Comparison of ENCODE assay signal across 8 cellular contexts in the genomic region with DNA sequence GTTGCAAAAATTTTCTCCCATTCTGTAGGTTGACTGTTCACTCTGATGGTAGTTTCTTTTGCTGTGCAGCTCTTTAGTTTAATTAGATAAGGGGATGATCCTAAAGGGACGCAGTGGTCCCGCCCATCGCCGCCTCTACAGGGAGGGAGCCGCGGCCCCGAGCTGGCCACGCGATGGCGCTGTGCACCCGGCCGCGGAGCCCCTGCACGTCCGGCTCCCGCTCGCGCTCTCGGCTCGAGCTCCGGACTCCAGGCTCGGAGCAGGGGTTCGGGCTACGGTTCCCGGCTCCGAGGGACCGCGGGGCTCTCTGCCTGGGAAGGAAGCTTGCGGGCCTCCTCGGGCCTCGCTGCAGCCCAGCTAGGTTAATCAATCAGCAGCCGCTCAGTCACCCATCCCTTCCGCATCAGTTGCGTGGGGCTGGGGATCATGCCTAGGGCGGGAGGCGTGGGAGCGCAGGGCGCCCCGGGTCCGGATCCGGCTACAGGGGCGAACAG.
DNase-seq lines count a peak whose midpoint lies in the region; ATAC-seq and TF ChIP-seq lines count a peak whose summit lies in the region.

No MANE protein-coding gene starts in this region.

- H3K4me1 Mint-ChIP-seq in activated CD8-positive, alpha-beta T cell treated with anti-CD3 and anti-CD28 coated beads for 36 hours (ENCODE audit: low read depth), result no peaks in the 10 kb centered on the region

- H3K27ac ChIP-seq in HUES6 (ENCODE audit: low read depth, low read length), result no peak overlapping the region
- no peak overlapping the region for H3K27ac ChIP-seq in effector memory CD4-positive, alpha-beta T cell (ENCODE audit: insufficient read depth, low read length, poor library complexity, severe bottlenecking)
- peak overlapping the region; percentile 58 for H3K27ac ChIP-seq in mesodermal cell (ENCODE audit: low read depth, low read length, severe bottlenecking)

- no peaks in the 10 kb centered on the region for H3K36me3 Mint-ChIP-seq in activated CD8-positive, alpha-beta T cell treated with anti-CD3 and anti-CD28 coated beads for 36 hours (ENCODE audit: low read depth)

- CTCF ChIA-PET in activated CD8-positive, alpha-beta T cell treated with anti-CD3 and anti-CD28 coated beads for 36 hours (lab: Charles Lee), result interaction anchor here (0.6 to 2.1 kb wide), 30 partner anchors 9 to 953 kb away, joined by 3 to 15 read pairs (median 4); no protein-coding TSS in a partner anchor

- H3K9me3 Mint-ChIP-seq in activated CD8-positive, alpha-beta T cell treated with anti-CD3 and anti-CD28 coated beads for 36 hours, result peaks cover 4% of the 10 kb centered on the region

- POLR2A ChIA-PET in activated CD8-positive, alpha-beta T cell treated with anti-CD3 and anti-CD28 coated beads for 36 hours (lab: Charles Lee), result no interaction called here

- peak overlapping the region; percentile 60 for H3K9ac ChIP-seq in HUES6 (ENCODE audit: low read length)

- H3K27me3 ChIP-seq in BE2C (peaks cover 3% of the 10 kb centered on the region; the same call in 1 of the 2 replicates), HUES6 (ENCODE audit: control insufficient read depth, insufficient read depth, low read length) (peaks cover 28% of the 10 kb centered on the region)
- peaks cover 13% of the 10 kb centered on the region for H3K27me3 ChIP-seq in effector memory CD4-positive, alpha-beta T cell (replicated peaks; ENCODE audit: control insufficient read depth, insufficient read depth, low read length, poor library complexity, severe bottlenecking)

- H3K27ac Mint-ChIP-seq in activated CD8-positive, alpha-beta T cell treated with anti-CD3 and anti-CD28 coated beads for 36 hours, result no peak overlapping the region

- peaks cover 35% of the 10 kb centered on the region for H3K27me3 Mint-ChIP-seq in activated CD8-positive, alpha-beta T cell treated with anti-CD3 and anti-CD28 coated beads for 36 hours

- intact Hi-C loops in activated CD8-positive, alpha-beta T cell treated with anti-CD3 and anti-CD28 coated beads for 36 hours (cut with micrococcal nuclease), result loop anchor here (10.0 kb wide), 1 partner anchor 786 kb away; no protein-coding TSS in a partner anchor

- 1 to 3% methylated on average over 37 to 39 of the region's 42 CpGs for WGBS in mesodermal cell (ENCODE audit: insufficient coverage in 2 of 2), 2 experiments

- H3K4me1 ChIP-seq in BE2C, result peaks cover 5% of the 10 kb centered on the region; the same call in 1 of the 2 replicates
- H3K4me1 ChIP-seq in HUES6 (ENCODE audit: control insufficient read depth, insufficient read depth, low read length), result peaks cover 24% of the 10 kb centered on the region
- peaks cover 4% of the 10 kb centered on the region for H3K4me1 ChIP-seq in effector memory CD4-positive, alpha-beta T cell (ENCODE audit: control insufficient read depth, insufficient read depth, low read length, poor library complexity, severe bottlenecking)
- H3K4me1 ChIP-seq in mesodermal cell (ENCODE audit: control insufficient read depth, insufficient read depth, low read length, poor library complexity, severe bottlenecking), result peaks cover 16% of the 10 kb centered on the region

- H3K36me3 ChIP-seq in BE2C, result no peaks in the 10 kb centered on the region
- H3K36me3 ChIP-seq in HUES6 (ENCODE audit: control insufficient read depth, insufficient read depth, low read length), result no peaks in the 10 kb centered on the region
- H3K36me3 ChIP-seq in effector memory CD4-positive, alpha-beta T cell (ENCODE audit: control insufficient read depth, insufficient read depth, low read length), result no peaks in the 10 kb centered on the region
- H3K36me3 ChIP-seq in mesodermal cell (ENCODE audit: control insufficient read depth, insufficient read depth, low read length), result no peaks in the 10 kb centered on the region

- ATAC-seq in activated CD8-positive, alpha-beta T cell treated with anti-CD3 and anti-CD28 coated beads for 36 hours, result peak; percentile 98
- no peak for ATAC-seq in HG02970 (IDR thresholded peaks at IDR 0.05; ENCODE audit: low FRiP score, unreplicated experiment)

- H3K9me3 ChIP-seq in BE2C (no peaks in the 10 kb centered on the region; the same call in 1 of the 2 replicates), HUES6 (ENCODE audit: control insufficient read depth, insufficient read depth, low read depth, low read length) (0 out of 2 replicates have a peak, but pooled peaks cover 3% of the 10 kb centered on the region), mesodermal cell (ENCODE audit: control insufficient read depth, low read length) (peaks cover 7% of the 10 kb centered on the region)
- H3K9me3 ChIP-seq in effector memory CD4-positive, alpha-beta T cell (ENCODE audit: control insufficient read depth, low read length), result no peaks in the 10 kb centered on the region

- peak; percentile 78 for TF ChIP-seq CTCF in BE2C (IDR thresholded peaks at IDR 0.05; ENCODE audit: low read depth, low read length)
- peak; percentile 92 for TF ChIP-seq CTCF in GM20000 (IDR thresholded peaks at IDR 0.05; ENCODE audit: extremely low read depth, missing control alignments)
- TF ChIP-seq CTCF in activated CD8-positive, alpha-beta T cell treated with anti-CD3 and anti-CD28 coated beads for 36 hours (IDR thresholded peaks at IDR 0.05), result peak; percentile 75

- peak; percentile 77 for DNase-seq in BE2C
- peak; percentile 83 for DNase-seq in GM20000 (ENCODE audit: low spot score)
- DNase-seq in activated CD8-positive, alpha-beta T cell treated with anti-CD3 and anti-CD28 coated beads for 36 hours, result peak; percentile 68
- peak in 2 of 3 donors; percentile 6 to 9 for DNase-seq in effector memory CD4-positive, alpha-beta T cell
- DNase-seq in stimulated activated CD8-positive, alpha-beta memory T cell treated with anti-CD3 and anti-CD28 coated beads, Interleukin-15, amount 100 ng/mL, for 24 hours (ENCODE audit: low read depth), result peak; percentile 40

- peak overlapping the region; percentile 38 for H3K4me3 ChIP-seq in BE2C (ENCODE audit: low read depth, low read length)
- H3K4me3 ChIP-seq in HUES6 (ENCODE audit: low read depth, low read length), result peak overlapping the region; percentile 70
- H3K4me3 ChIP-seq in effector memory CD4-positive, alpha-beta T cell (ENCODE audit: insufficient read depth, low read depth, low read length, poor library complexity, severe bottlenecking), result peak overlapping the region; percentile 53
- peak overlapping the region; percentile 42 for H3K4me3 ChIP-seq in mesodermal cell (ENCODE audit: extremely low read depth, insufficient read depth, low read length, poor library complexity, severe bottlenecking)

- no peak overlapping the region for H3K4me3 Mint-ChIP-seq in activated CD8-positive, alpha-beta T cell treated with anti-CD3 and anti-CD28 coated beads for 36 hours

Comparison
In these comparisons a context has a peak if more than half of its experiments do, and no peak if none do; other contexts are left out.
1. DNase-seq: peak in every context shown above with its lines; median percentile 83 in GM20000; 77 in BE2C; 68 in activated CD8-positive, alpha-beta T cell treated with anti-CD3 and anti-CD28 coated beads for 36 hours; 40 in stimulated activated CD8-positive, alpha-beta memory T cell treated with anti-CD3 and anti-CD28 coated beads, Interleukin-15, amount 100 ng/mL, for 24 hours; 8 in effector memory CD4-positive, alpha-beta T cell.